8 cellular contexts compared by ENCODE assay signal in genomic region chr20:1212607-1213396, GRCh38. TPM values are rescaled to one million over a fixed set of nuclear protein-coding genes. Genes with fewer than 3 reads are reported as not detected.
DNase-seq lines count a peak whose midpoint lies in the region; ATAC-seq and TF ChIP-seq lines count a peak whose summit lies in the region.

No MANE protein-coding gene starts in this region.

- no peak for TF ChIP-seq POLR2A in gastroesophageal sphincter (IDR thresholded peaks at IDR 0.05)
- TF ChIP-seq POLR2A in transverse colon (IDR thresholded peaks at IDR 0.05) = no peak

- H2AFZ ChIP-seq in osteoblast (ENCODE audit: low read length) = peak overlapping the region; percentile 58

- no peaks in the 10 kb centered on the region for H3K79me2 ChIP-seq in osteoblast (ENCODE audit: insufficient read depth, low read length)

- TF ChIP-seq EP300 in gastroesophageal sphincter (IDR thresholded peaks at IDR 0.05) (no peak), transverse colon (IDR thresholded peaks at IDR 0.05; ENCODE audit: low read depth) (no peak)

- H3K9me3 ChIP-seq in gastroesophageal sphincter (no peaks in the 10 kb centered on the region), osteoblast (ENCODE audit: low read depth, low read length) (no peaks in the 10 kb centered on the region), transverse colon (no peaks in the 10 kb centered on the region)

- H3K27ac ChIP-seq in 22Rv1 (no peak overlapping the region), gastroesophageal sphincter (no peak overlapping the region), osteoblast (ENCODE audit: low read depth, low read length) (no peak overlapping the region), transverse colon (no peak overlapping the region)

- TF ChIP-seq CTCF in 22Rv1 (IDR thresholded peaks at IDR 0.05) (peak; percentile 92), gastroesophageal sphincter (IDR thresholded peaks at IDR 0.05) (peak; percentile 53 to 85 (median 68)), osteoblast (IDR thresholded peaks at IDR 0.05; ENCODE audit: extremely low read depth, low read depth, low read length) (peak; percentile 89), transverse colon (IDR thresholded peaks at IDR 0.05) (peak; percentile 76 to 80 (median 79))

- intact Hi-C loops in transverse colon (cut with DNase I; ENCODE audit: low total_unique reads) = loop anchor here (5.0 kb wide), 1 partner anchor 396 kb away; no protein-coding TSS in a partner anchor

- peaks cover 0 to 7% (median 0%) of the 10 kb centered on the region in 3 donors for H3K4me1 ChIP-seq in gastroesophageal sphincter
- H3K4me1 ChIP-seq in osteoblast (ENCODE audit: insufficient read depth, low read length) = no peaks in the 10 kb centered on the region
- H3K4me1 ChIP-seq in transverse colon = peaks cover 0 to 6% (median 2%) of the 10 kb centered on the region in 4 donors

- ATAC-seq in GM18498 (IDR thresholded peaks at IDR 0.05; ENCODE audit: unreplicated experiment) = peak; percentile 58
- ATAC-seq in gastroesophageal sphincter = peak; percentile 85

- 13 to 14% methylated on average over 13 to 18 of the region's 21 CpGs for WGBS in gastroesophageal sphincter (ENCODE audit: low coverage in 1 of 2), 2 donors
- 14 to 89% methylated on average over 2 to 21 of the region's 21 CpGs for WGBS in transverse colon (ENCODE audit: low coverage in 1 of 2), 2 donors

- DNase-seq in Kasumi-1 (lab: John Stamatoyannopoulos, UW) (peak; percentile 83 to 87), SIG-M5 treated with dmso at 0.1 percent for 504 hours (lab: John Stamatoyannopoulos, UW; ENCODE audit: unreplicated experiment) (peak; percentile 73), osteoblast (ENCODE audit: insufficient read length, low spot score, missing footprints) (peak; percentile 78), transverse colon (peak; percentile 71)
- peak; percentile 39 for DNase-seq in activated gamma-delta T cell treated with anti-CD3 and anti-CD28 coated beads, Interleukin-2, amount 50 U/mL, for 16 hours (ENCODE audit: low read depth)

- H3K36me3 ChIP-seq in gastroesophageal sphincter = no peaks in the 10 kb centered on the region
- no peaks in the 10 kb centered on the region for H3K36me3 ChIP-seq in osteoblast (ENCODE audit: insufficient read depth, low read length)
- H3K36me3 ChIP-seq in transverse colon = no peaks in the 10 kb centered on the region

- H3K4me3 ChIP-seq in gastroesophageal sphincter (no peak overlapping the region), osteoblast (ENCODE audit: insufficient read depth, low read length) (peak overlapping the region; percentile 17), transverse colon (no peak overlapping the region)

- H4K20me1 ChIP-seq in osteoblast (ENCODE audit: insufficient read depth, low read length) = no peaks in the 10 kb centered on the region

- peaks cover 51% of the 10 kb centered on the region for H3K27me3 ChIP-seq in gastroesophageal sphincter
- H3K27me3 ChIP-seq in osteoblast (ENCODE audit: insufficient read depth, low read length) = peaks cover 25% of the 10 kb centered on the region
- H3K27me3 ChIP-seq in transverse colon = peaks cover 10% of the 10 kb centered on the region

- in situ Hi-C loops in transverse colon (cut with MboI; ENCODE audit: low pct_ligation_motif_present in 1 of 4, low pct_unique_long_range_greater_than_20kb in 1 of 4, low sequenced_read_pairs in 3 of 4) = loop anchor here (10.0 to 25.0 kb wide), 3 partner anchors 88 to 401 kb away; no protein-coding TSS in a partner anchor

- peak overlapping the region; percentile 52 for H3K4me2 ChIP-seq in osteoblast (ENCODE audit: insufficient read depth, low read length)

RNA-seq across cellular contexts. Expression of gene C20orf202, which starts 9.5 kb away (rescaled TPM):
- total RNA-seq in gastroesophageal sphincter (1 to 10 TPM in 1 of 4 donors, under 1 TPM in 2, not detected in 1; 0.27 to 1.3 (median 0.62) TPM), osteoblast (under 0.01 TPM in 1 of 2 replicates, not detected in the other), transverse colon (under 1 TPM in 2 of 4 donors, not detected in 2; 0.32 to 0.55 TPM)

RNA-seq across cellular contexts. Expression of gene RAD21L1, which starts 13.0 kb away (rescaled TPM):
- total RNA-seq in gastroesophageal sphincter = not detected
- total RNA-seq in osteoblast = not detected in 2 replicates
- not detected for total RNA-seq in transverse colon

RNA-seq across cellular contexts. Expression of gene TMEM74B, which starts 28.0 kb away (rescaled TPM):
- total RNA-seq in gastroesophageal sphincter (1 to 10 TPM in 2 of 4 donors, not detected in 2; 1.5 to 1.8 TPM), osteoblast (not detected in 2 replicates), transverse colon (10 to 100 TPM in 1 of 4 donors, 1 to 10 TPM in 1, under 1 TPM in 1, not detected in 1; 0.96 to 10.5 (median 4.0) TPM)

RNA-seq across cellular contexts. Expression of gene SNPH, which starts 53.3 kb away (rescaled TPM):
- total RNA-seq in gastroesophageal sphincter = 10 to 100 TPM in 3 of 4 donors, 1 to 10 TPM in 1; 9.8 to 31.6 (median 12.5) TPM
- 9.4 and 10.0 TPM in 2 replicates for total RNA-seq in osteoblast
- total RNA-seq in transverse colon = 1 to 10 TPM; 2.2 to 2.6 (median 2.3) TPM
